15 cellular contexts compared by ENCODE assay signal in genomic region chr18:48825101-48825745, GRCh38.
DNase-seq lines count a peak whose midpoint lies in the region; ATAC-seq and TF ChIP-seq lines count a peak whose summit lies in the region.
"Had no signal": no experiment of that assay in that cellular context is flagged by ENCODE, and none has a peak within 500 bp of the region (broad histone marks: within the 10 kb centered on the region; RNA-seq: fewer than 3 reads in every experiment).

No MANE protein-coding gene starts in this region.

- DNase-seq in H9 (peak; percentile 14), body of pancreas (no peak), left ventricle myocardium superior (no peak), NCI-H2227 (lab: John Stamatoyannopoulos, UW; ENCODE audit: unreplicated experiment) (no peak), HT-29 (ENCODE audit: low spot score) (no peak), SHP77 (lab: John Stamatoyannopoulos, UW) (no peak)
- DNase-seq: activated gamma-delta T cell; DMS 273 treated with DMSO at 0.1 percent for 48 hours; NCI-H1048; NK-92 treated with Interleukin-12 subunit alpha and Interleukin-12 subunit beta, amount 100 ng/mL, for 24 hours; stimulated activated naive CD4-positive, alpha-beta T cell had no signal

- H3K23me2 ChIP-seq in H9 (ENCODE audit: insufficient read length, low read depth, low read length, poor library complexity, severe bottlenecking) = no peaks in the 10 kb centered on the region

- no peaks in the 10 kb centered on the region for H3K79me2 ChIP-seq in H9 (ENCODE audit: insufficient read depth, low read length)

- H3K36me3 Mint-ChIP-seq in H9 (ENCODE audit: insufficient read depth in 1 of 3, low read depth in 3 of 3) = peaks cover 0 to 9% (median 0%) of the 10 kb centered on the region in 3 experiments; a peak in 4 of 7 replicates

- no CpG with 5 or more reads among the region's 6 CpGs for WGBS in H9 (ENCODE audit: extremely low coverage, insufficient read length, low lambda C conversion rate)
- WGBS in body of pancreas, 2 donors = 77 to 83% methylated on average over 6 of the region's 6 CpGs

- H3K9ac ChIP-seq in H9 (ENCODE audit: extremely low read depth, insufficient read length, low read length) = no peak overlapping the region
- H3K9ac ChIP-seq in skeletal muscle satellite cell (ENCODE audit: low read depth, low read length) = no peak overlapping the region

- H3K27me3 ChIP-seq in H9 (ENCODE audit: insufficient read depth, low read length) = no peaks in the 10 kb centered on the region
- no peaks in the 10 kb centered on the region for H3K27me3 ChIP-seq in body of pancreas
- no peaks in the 10 kb centered on the region for H3K27me3 ChIP-seq in skeletal muscle satellite cell (ENCODE audit: control insufficient read depth, insufficient read depth, low read length)
- H3K27me3 ChIP-seq: esophagus muscularis mucosa had no signal

- H3K27ac ChIP-seq in H9 (ENCODE audit: insufficient read length, low read depth, low read length) (no peak overlapping the region), body of pancreas (peak overlapping the region in 1 of 4 donors; percentile 13)

- no peak overlapping the region for H2BK20ac ChIP-seq in H9 (ENCODE audit: low read depth, low read length, poor library complexity, severe bottlenecking)

- H2BK120ac ChIP-seq in H9 (ENCODE audit: low read depth, low read length, poor library complexity, severe bottlenecking) = no peak overlapping the region

- H2BK15ac ChIP-seq in H9 (ENCODE audit: low read depth, low read length) = no peak overlapping the region

- H4K91ac ChIP-seq in H9 (ENCODE audit: insufficient read length, low read depth, low read length) = no peak overlapping the region

- H3K9me3 ChIP-seq in H9 (ENCODE audit: control insufficient read depth, low read depth, low read length) (no peaks in the 10 kb centered on the region), body of pancreas (no peaks in the 10 kb centered on the region), skeletal muscle satellite cell (replicated peaks; ENCODE audit: low read length) (peaks cover 4% of the 10 kb centered on the region)
- H3K9me3 ChIP-seq: HAP-1 had no signal

- no peak overlapping the region for H2BK5ac ChIP-seq in H9 (ENCODE audit: insufficient read length, low read length)

- ATAC-seq in body of pancreas = peak; percentile 35
- ATAC-seq in left ventricle myocardium superior = peak; percentile 33
- no peak for ATAC-seq in GM18505 (IDR thresholded peaks at IDR 0.05; ENCODE audit: unreplicated experiment)

- TF ChIP-seq CTCF in H9 (conservative IDR thresholded peaks at IDR 0.05) (no peak), body of pancreas (IDR thresholded peaks at IDR 0.05) (no peak)

- no peaks in the 10 kb centered on the region for H4K20me1 ChIP-seq in H9 (ENCODE audit: control insufficient read depth, insufficient read depth, insufficient read length)

- peaks cover 9% of the 10 kb centered on the region for H3K4me1 ChIP-seq in H9 (ENCODE audit: insufficient read depth, low read length)
- no peaks in the 10 kb centered on the region for H3K4me1 ChIP-seq in body of pancreas
- peaks cover 29% of the 10 kb centered on the region for H3K4me1 ChIP-seq in skeletal muscle satellite cell (ENCODE audit: control insufficient read depth, insufficient read depth, low read length)
- H3K4me1 ChIP-seq: HAP-1 had no signal

- no peaks in the 10 kb centered on the region for H3K79me1 ChIP-seq in H9 (ENCODE audit: insufficient read depth, low read depth, low read length, poor library complexity, severe bottlenecking)

- peaks cover 5 to 8% of the 10 kb centered on the region in 2 experiments; a peak in 3 of 5 replicates for H3K9me3 Mint-ChIP-seq in H9

- no peak overlapping the region for H2AFZ ChIP-seq in H9 (ENCODE audit: low read length)

- intact Hi-C loops in body of pancreas (cut with DNase I) = no loop called here
- intact Hi-C loops in left ventricle myocardium superior (cut with micrococcal nuclease) = no loop called here

- H3K36me3 ChIP-seq in body of pancreas (replicated peaks in 1 of 2; ENCODE audit: insufficient read depth in 1 of 2, low read depth in 2 of 2) (no peaks in the 10 kb centered on the region), skeletal muscle satellite cell (ENCODE audit: insufficient read depth, low read length) (peaks cover 42% of the 10 kb centered on the region)
- H3K36me3 ChIP-seq: HAP-1 had no signal

- no peak overlapping the region for H3T11ph ChIP-seq in H9 (ENCODE audit: low read length)

- no peak overlapping the region for H3K14ac ChIP-seq in H9 (ENCODE audit: insufficient read depth, low read length)

- H3K27me3 Mint-ChIP-seq in H9 (ENCODE audit: low read depth) = no peaks in the 10 kb centered on the region; the same call in none of the 2 replicates

- no peak overlapping the region for H3K27ac Mint-ChIP-seq in H9

- no peak overlapping the region for H3K23ac ChIP-seq in H9 (ENCODE audit: insufficient read length, low read depth, low read length)

- H3K4me2 ChIP-seq in H9 (ENCODE audit: insufficient read depth, insufficient read length, low read length) (no peak overlapping the region), skeletal muscle satellite cell (ENCODE audit: low read length) (peak overlapping the region; percentile 39)

- H2BK12ac ChIP-seq in H9 (ENCODE audit: insufficient read length, low read depth, low read length) = no peak overlapping the region

- TF ChIP-seq POLR2A in body of pancreas (IDR thresholded peaks at IDR 0.05) = no peak
- no peak for TF ChIP-seq POLR2A in GM18505 (IDR thresholded peaks at IDR 0.05; ENCODE audit: borderline replicate concordance, extremely low read depth, insufficient read depth, insufficient read length)

- H2AK5ac ChIP-seq in H9 (ENCODE audit: insufficient read length, low read length) = no peak overlapping the region

- H4K8ac ChIP-seq in H9 (replicated peaks; ENCODE audit: insufficient read length, low read depth, low read length) = no peak overlapping the region

- H3K4me3 Mint-ChIP-seq in H9 = no peak overlapping the region

- no peak overlapping the region for H3K4ac ChIP-seq in H9 (ENCODE audit: low read depth, low read length)

- H3K4me3 ChIP-seq in body of pancreas (no peak overlapping the region), skeletal muscle satellite cell (ENCODE audit: low read length) (no peak overlapping the region)
- H3K4me3 ChIP-seq: esophagus muscularis mucosa, HAP-1 had no signal

- H3K4me1 Mint-ChIP-seq in H9 = peaks cover 39 to 45% of the 10 kb centered on the region in 2 experiments

- no peak overlapping the region for H3K18ac ChIP-seq in H9 (ENCODE audit: insufficient read length, low read depth, low read length)

- H4K5ac ChIP-seq in H9 (ENCODE audit: insufficient read length, low read depth, low read length) = no peak overlapping the region

- H3K56ac ChIP-seq in H9 (ENCODE audit: insufficient read length, low read depth, low read length) = no peak overlapping the region
